Comparison of ENCODE assay signal across 1 cellular context in the genomic region with DNA sequence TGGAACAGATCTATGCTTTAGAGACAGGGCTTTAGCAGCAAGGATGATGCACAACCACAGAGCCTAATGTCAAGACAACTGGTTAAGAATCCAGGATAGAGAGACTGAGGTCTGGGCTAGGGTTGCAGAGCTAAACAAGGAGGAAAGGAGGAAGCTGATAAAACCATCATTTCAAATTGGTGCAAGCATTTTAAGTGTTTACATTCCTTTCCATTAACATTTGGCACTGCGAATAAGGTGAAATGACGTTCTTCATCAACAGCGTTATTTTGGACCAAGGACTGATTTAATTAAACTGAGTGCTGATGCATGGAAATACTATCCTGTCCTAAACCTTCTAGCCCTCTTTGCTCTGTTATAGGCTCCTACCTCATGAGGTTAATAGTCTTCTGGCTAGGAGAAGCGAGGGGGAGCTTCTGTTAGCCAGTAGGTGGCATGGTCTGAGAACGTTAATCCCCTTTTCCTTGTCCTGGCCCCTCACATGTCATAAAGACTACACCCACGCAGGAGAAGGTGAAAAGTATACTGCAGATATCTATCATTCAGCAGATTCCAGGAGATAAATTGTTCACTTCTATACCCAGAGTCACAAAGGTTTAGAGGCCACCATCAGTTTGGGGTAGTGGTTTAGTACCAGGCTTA.
TF ChIP-seq lines count a peak whose summit lies in the region.

No MANE protein-coding gene starts in this region.

TF ChIP-seq in WTC11, 78 proteins besides CTCF, POLR2A, EP300 and RAD21 (continued from another document):
- TF ChIP-seq, protein P1, sequence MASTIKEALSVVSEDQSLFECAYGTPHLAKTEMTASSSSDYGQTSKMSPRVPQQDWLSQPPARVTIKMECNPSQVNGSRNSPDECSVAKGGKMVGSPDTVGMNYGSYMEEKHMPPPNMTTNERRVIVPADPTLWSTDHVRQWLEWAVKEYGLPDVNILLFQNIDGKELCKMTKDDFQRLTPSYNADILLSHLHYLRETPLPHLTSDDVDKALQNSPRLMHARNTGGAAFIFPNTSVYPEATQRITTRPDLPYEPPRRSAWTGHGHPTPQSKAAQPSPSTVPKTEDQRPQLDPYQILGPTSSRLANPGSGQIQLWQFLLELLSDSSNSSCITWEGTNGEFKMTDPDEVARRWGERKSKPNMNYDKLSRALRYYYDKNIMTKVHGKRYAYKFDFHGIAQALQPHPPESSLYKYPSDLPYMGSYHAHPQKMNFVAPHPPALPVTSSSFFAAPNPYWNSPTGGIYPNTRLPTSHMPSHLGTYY (CRISPR knock-in tag; IDR thresholded peaks at IDR 0.05), result no peak
- TF ChIP-seq, protein P2, sequence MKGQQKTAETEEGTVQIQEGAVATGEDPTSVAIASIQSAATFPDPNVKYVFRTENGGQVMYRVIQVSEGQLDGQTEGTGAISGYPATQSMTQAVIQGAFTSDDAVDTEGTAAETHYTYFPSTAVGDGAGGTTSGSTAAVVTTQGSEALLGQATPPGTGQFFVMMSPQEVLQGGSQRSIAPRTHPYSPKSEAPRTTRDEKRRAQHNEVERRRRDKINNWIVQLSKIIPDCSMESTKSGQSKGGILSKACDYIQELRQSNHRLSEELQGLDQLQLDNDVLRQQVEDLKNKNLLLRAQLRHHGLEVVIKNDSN (CRISPR knock-in tag; IDR thresholded peaks at IDR 0.05), result no peak
- TF ChIP-seq TEAD1 (CRISPR knock-in tag; IDR thresholded peaks at IDR 0.05) (no peak), KAT7 (CRISPR knock-in tag; IDR thresholded peaks at IDR 0.05; ENCODE audit: borderline replicate concordance) (no peak), ZNF423 (CRISPR knock-in tag; IDR thresholded peaks at IDR 0.05) (no peak), ARID4B (CRISPR knock-in tag; IDR thresholded peaks at IDR 0.05; ENCODE audit: borderline replicate concordance) (no peak), ZBTB21 (CRISPR knock-in tag; IDR thresholded peaks at IDR 0.05; ENCODE audit: borderline replicate concordance) (no peak), SMAD4 (CRISPR knock-in tag; IDR thresholded peaks at IDR 0.05) (no peak), ESRRA (CRISPR knock-in tag; IDR thresholded peaks at IDR 0.05; ENCODE audit: borderline replicate concordance) (no peak), SMAD3 (CRISPR knock-in tag; IDR thresholded peaks at IDR 0.05; ENCODE audit: borderline replicate concordance) (no peak), HMGXB4 (CRISPR knock-in tag; IDR thresholded peaks at IDR 0.05) (no peak), NFATC4 (CRISPR knock-in tag; IDR thresholded peaks at IDR 0.05) (no peak), USF2 (CRISPR knock-in tag; IDR thresholded peaks at IDR 0.05) (no peak)
- TF ChIP-seq, protein P3, sequence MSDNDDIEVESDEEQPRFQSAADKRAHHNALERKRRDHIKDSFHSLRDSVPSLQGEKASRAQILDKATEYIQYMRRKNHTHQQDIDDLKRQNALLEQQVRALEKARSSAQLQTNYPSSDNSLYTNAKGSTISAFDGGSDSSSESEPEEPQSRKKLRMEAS (CRISPR knock-in tag; IDR thresholded peaks at IDR 0.05), result no peak
